ENCODE assay signal across 8 cellular contexts in genomic region chr6:87155920-87156600, GRCh38. TPM values are rescaled to one million over a fixed set of nuclear protein-coding genes. Genes with fewer than 3 reads are reported as not detected.
A peak's percentile ranks its signal among the peaks of the same experiment; 100 is the strongest.
DNase-seq lines count a peak whose midpoint lies in the region; ATAC-seq and TF ChIP-seq lines count a peak whose summit lies in the region.

No MANE protein-coding gene starts in this region.

- H3K27me3 ChIP-seq in ascending aorta, result no peaks in the 10 kb centered on the region

- no peaks in the 10 kb centered on the region for H3K36me3 ChIP-seq in ascending aorta

- H3K9me3 ChIP-seq in ascending aorta, result no peaks in the 10 kb centered on the region

- intact Hi-C loops in ascending aorta (cut with DNase I), result loop anchor here (1.0 to 10.0 kb wide), 4 partner anchors 253 to 1478 kb away; partner anchors contain the start of genes ORC3 and SLC35A1
- intact Hi-C loops in sciatic nerve (cut with DNase I), result no loop called here

- peak overlapping the region; percentile 93 to 95 for H3K27ac ChIP-seq in ascending aorta

- DNase-seq in A172 (ENCODE audit: low spot score) (peak; percentile 33), HK-2 (ENCODE audit: unreplicated experiment) (peak; percentile 66), SW480 (ENCODE audit: low spot score) (peak; percentile 53), ascending aorta (ENCODE audit: low spot score in 2 of 2) (peak in 1 of 2 donors; percentile 72), hypothalamus (lab: John Stamatoyannopoulos, UW) (peak in 40 of 51 donors; percentile 16 to 75 (median 48)), sciatic nerve (ENCODE audit: low spot score) (peak; percentile 77), SK-N-DZ (ENCODE audit: low spot score) (no peak)

- TF ChIP-seq CTCF in GM12875 (IDR thresholded peaks at IDR 0.05; ENCODE audit: borderline replicate concordance, insufficient read depth, low read depth, low read length), result no peak
- no peak for TF ChIP-seq CTCF in ascending aorta (IDR thresholded peaks at IDR 0.05)

- peak; percentile 29 for ATAC-seq in sciatic nerve

- peaks cover 0 to 13% of the 10 kb centered on the region in 2 donors for H3K4me1 ChIP-seq in ascending aorta

- H3K4me3 ChIP-seq in GM12875 (ENCODE audit: low read depth, low read length), result peak overlapping the region; percentile 93
- peak overlapping the region; percentile 80 to 94 for H3K4me3 ChIP-seq in ascending aorta

RNA-seq across cellular contexts. Expression of gene ZNF292, which starts 0.7 kb away (rescaled TPM):
- total RNA-seq in A172 (2014; rRNA removed; shearing (Covaris generic)), result 9.3 and 13.9 TPM in 2 replicates
- 19.1 TPM for total RNA-seq in ascending aorta
- 96.2 TPM for total RNA-seq in sciatic nerve
- polyA plus RNA-seq in SK-N-DZ (2014; cell fraction: cytosol; rRNA removed), result 13.4 and 13.8 TPM in 2 replicates
- 28.5 and 41.0 TPM in 2 replicates for polyA plus RNA-seq in SK-N-DZ (2014; cell fraction: nucleus; rRNA removed)
